ENCODE assay signal across 12 cellular contexts in genomic region chr5:96896285-96896711, GRCh38. TPM values are rescaled to one million over a fixed set of nuclear protein-coding genes. Genes with fewer than 3 reads are reported as not detected.
A peak's percentile ranks its signal among the peaks of the same experiment; 100 is the strongest.
DNase-seq lines count a peak whose midpoint lies in the region; ATAC-seq lines count a peak whose summit lies in the region.
"Had no signal": no experiment of that assay in that cellular context is flagged by ENCODE, and none has a peak within 500 bp of the region (broad histone marks: within the 10 kb centered on the region; RNA-seq: fewer than 3 reads in every experiment).

No MANE protein-coding gene starts in this region.

- H3K4me1 Mint-ChIP-seq in CD4-positive, alpha-beta memory T cell: peaks cover 26 to 55% (median 42%) of the 10 kb centered on the region in 4 donors
- H3K4me1 Mint-ChIP-seq in activated naive CD8-positive, alpha-beta T cell (ENCODE audit: low read depth): peaks cover 63% of the 10 kb centered on the region

- peak overlapping the region; percentile 10 to 11 for H3K4me3 ChIP-seq in CD4-positive, alpha-beta memory T cell (ENCODE audit: low read length in 2 of 2)
- H3K4me3 ChIP-seq: esophagus squamous epithelium, K562, testis had no signal

- no peaks in the 10 kb centered on the region for H3K9me3 ChIP-seq in CD4-positive, alpha-beta memory T cell (ENCODE audit: control insufficient read depth in 1 of 2, low read length in 2 of 2)
- H3K9me3 ChIP-seq: esophagus squamous epithelium, testis had no signal

- CTCF ChIA-PET in CD4-positive, alpha-beta memory T cell (lab: Charles Lee; ENCODE audit: partially characterized antibody): interaction anchor here (0.8 to 2.5 kb wide), 16 partner anchors 11 to 281 kb away, joined by 3 to 30 read pairs (median 4); partner anchors contain the start of gene ERAP2

- H3K27me3 Mint-ChIP-seq in CD4-positive, alpha-beta memory T cell: no peaks in the 10 kb centered on the region
- H3K27me3 Mint-ChIP-seq in activated naive CD8-positive, alpha-beta T cell: no peaks in the 10 kb centered on the region

- no peaks in the 10 kb centered on the region for H3K27me3 ChIP-seq in CD4-positive, alpha-beta memory T cell (ENCODE audit: insufficient read depth, low read length)
- H3K27me3 ChIP-seq: esophagus squamous epithelium, testis had no signal

- H3K36me3 Mint-ChIP-seq in CD4-positive, alpha-beta memory T cell: peaks cover 62 to 86% of the 10 kb centered on the region in 2 donors
- peaks cover 33% of the 10 kb centered on the region for H3K36me3 Mint-ChIP-seq in activated naive CD8-positive, alpha-beta T cell

- POLR2A ChIA-PET in CD4-positive, alpha-beta memory T cell (lab: Charles Lee; ENCODE audit: partially characterized antibody): interaction anchor here (0.7 to 2.4 kb wide), 13 partner anchors 8 to 91 kb away, joined by 3 to 21 read pairs (median 6); partner anchors contain the start of genes ERAP1, ERAP2 and LNPEP

- peaks cover 37% of the 10 kb centered on the region for H3K4me1 ChIP-seq in CD4-positive, alpha-beta memory T cell (ENCODE audit: insufficient read depth, low read length)
- H3K4me1 ChIP-seq: esophagus squamous epithelium, testis had no signal

- H3K9me3 Mint-ChIP-seq in CD4-positive, alpha-beta memory T cell: no peaks in the 10 kb centered on the region
- H3K9me3 Mint-ChIP-seq in activated naive CD8-positive, alpha-beta T cell (ENCODE audit: low read depth): no peaks in the 10 kb centered on the region

- H3K27ac Mint-ChIP-seq in CD4-positive, alpha-beta memory T cell: peak overlapping the region; percentile 82 to 97 (median 92)
- peak overlapping the region; percentile 98 for H3K27ac Mint-ChIP-seq in activated naive CD8-positive, alpha-beta T cell

- H3K36me3 ChIP-seq in CD4-positive, alpha-beta memory T cell (ENCODE audit: insufficient read depth, low read length): peaks cover 69% of the 10 kb centered on the region

- ATAC-seq in GM19468 (IDR thresholded peaks at IDR 0.05; ENCODE audit: extremely low read depth, unreplicated experiment) (peak; percentile 25), HG03439 (IDR thresholded peaks at IDR 0.05; ENCODE audit: unreplicated experiment) (peak; percentile 57), HG02840 (IDR thresholded peaks at IDR 0.05; ENCODE audit: low FRiP score, unreplicated experiment) (no peak)

- peak; percentile 42 to 71 (median 63) for DNase-seq in CD4-positive, alpha-beta memory T cell
- no peak for DNase-seq in NCI-H2171 treated with DMSO at 0.1 percent for 48 hours (lab: John Stamatoyannopoulos, UW)
- no peak for DNase-seq in cardiac septum (ENCODE audit: low spot score)
- DNase-seq in HuH-7.5 (ENCODE audit: low spot score): no peak
- DNase-seq: DND-41, esophagus squamous epithelium, testis had no signal

- peak overlapping the region; percentile 56 for H3K27ac ChIP-seq in CD4-positive, alpha-beta memory T cell (ENCODE audit: low read depth, low read length)
- H3K27ac ChIP-seq: testis had no signal

- intact Hi-C loops in CD4-positive, alpha-beta memory T cell (cut with micrococcal nuclease): loop anchor here (1.0 to 2.0 kb wide), 2 partner anchors 27 to 39 kb away; no protein-coding TSS in a partner anchor
- intact Hi-C loops in cardiac septum (cut with DNase I): no loop called here

- peak overlapping the region; percentile 56 to 90 (median 80) for H3K4me3 Mint-ChIP-seq in CD4-positive, alpha-beta memory T cell
- H3K4me3 Mint-ChIP-seq in activated naive CD8-positive, alpha-beta T cell: peak overlapping the region; percentile 87

RNA-seq across cellular contexts. Expression of gene ERAP2, which starts 20.0 kb away (rescaled TPM):
- total RNA-seq in CD4-positive, alpha-beta memory T cell: 100 to 1,000 TPM; 107 to 112 TPM
- 100 to 1,000 TPM in 1 of 2 donors, 1 to 10 TPM in 1; 4.7 to 112 TPM for polyA plus RNA-seq in CD4-positive, alpha-beta memory T cell
- total RNA-seq in cardiac septum: 4.8 TPM

RNA-seq across cellular contexts. Expression of gene LNPEP, which starts 39.6 kb away (rescaled TPM):
- total RNA-seq in CD4-positive, alpha-beta memory T cell: 10 to 100 TPM; 92.5 to 97.3 TPM
- 10 to 100 TPM; 23.5 to 38.6 TPM for polyA plus RNA-seq in CD4-positive, alpha-beta memory T cell
- total RNA-seq in cardiac septum: 61.4 TPM

Comparison
In these comparisons a context has a peak if more than half of its experiments do, and no peak if none do; other contexts are left out.
1. DNase-seq: peak in CD4-positive, alpha-beta memory T cell (5 of 5); none in NCI-H2171 treated with DMSO at 0.1 percent for 48 hours (single experiment), cardiac septum (single experiment) and HuH-7.5 (single experiment).
2. RNA of gene ERAP2, which starts 20.0 kb away (total RNA-seq): 107 to 112 TPM in CD4-positive, alpha-beta memory T cell; 4.8 TPM in cardiac septum (single experiment); every median in the first group is over 10 times any median in the second.